Comparison of ENCODE assay signal across 8 cellular contexts in genomic region chr10:87861034-87861433, GRCh38. TPM values are rescaled to one million over a fixed set of nuclear protein-coding genes. Genes with fewer than 3 reads are reported as not detected.
DNase-seq lines count a peak whose midpoint lies in the region; ATAC-seq and TF ChIP-seq lines count a peak whose summit lies in the region.

No MANE protein-coding gene starts in this region.

- peaks cover 18% of the 10 kb centered on the region for H3K4me1 Mint-ChIP-seq in T-helper 2 cell treated with Interferon-gamma antibody and Interleukin-4, amounts not matched to agents 5 μg/mL and 100 μg/mL, for 36 hours (ENCODE audit: low read depth)
- H3K4me1 Mint-ChIP-seq in WTC11: peaks cover 24% of the 10 kb centered on the region

- H3K9ac ChIP-seq in iPS-15b (ENCODE audit: low read depth, low read length): no peak overlapping the region

- CTCF ChIA-PET in WTC11 (lab: Charles Lee): interaction anchor here (1.3 to 2.8 kb wide), 5 partner anchors 10 to 867 kb away, joined by 3 to 19 read pairs (median 7); no protein-coding TSS in a partner anchor

- H3K4me3 Mint-ChIP-seq in T-helper 2 cell treated with Interferon-gamma antibody and Interleukin-4, amounts not matched to agents 5 μg/mL and 100 μg/mL, for 36 hours: peak overlapping the region; percentile 94
- peak overlapping the region; percentile 98 for H3K4me3 Mint-ChIP-seq in WTC11

- peak overlapping the region; percentile 98 for H3K4me3 ChIP-seq in iPS-15b (ENCODE audit: low read depth, low read length)

- H3K9me3 ChIP-seq in iPS-15b (ENCODE audit: control insufficient read depth, insufficient read depth, low read length): no peaks in the 10 kb centered on the region

- H3K27ac Mint-ChIP-seq in T-helper 2 cell treated with Interferon-gamma antibody and Interleukin-4, amounts not matched to agents 5 μg/mL and 100 μg/mL, for 36 hours: no peak overlapping the region
- no peak overlapping the region; the same call in 1 of the 2 replicates for H3K27ac Mint-ChIP-seq in WTC11

- no peak for DNase-seq in T-helper 2 cell treated with Interferon-gamma antibody and Interleukin-4, amounts not matched to agents 5 μg/mL and 100 μg/mL, for 36 hours (ENCODE audit: low spot score)
- no peak for DNase-seq in T-helper 2 cell
- DNase-seq in WTC11 (ENCODE audit: low spot score): no peak
- DNase-seq in superior temporal gyrus (ENCODE audit: extremely low spot score): peak; percentile 32
- no peak for DNase-seq in stimulated activated CD8-positive, alpha-beta memory T cell treated with anti-CD3 and anti-CD28 coated beads, Interleukin-4, amount 100 ng/mL, for 48 hours

- H3K36me3 ChIP-seq in iPS-15b (ENCODE audit: control insufficient read depth, insufficient read depth, low read length): no peaks in the 10 kb centered on the region

- no peaks in the 10 kb centered on the region for H3K9me3 Mint-ChIP-seq in T-helper 2 cell treated with Interferon-gamma antibody and Interleukin-4, amounts not matched to agents 5 μg/mL and 100 μg/mL, for 36 hours
- no peaks in the 10 kb centered on the region for H3K9me3 Mint-ChIP-seq in WTC11

- peaks cover 3% of the 10 kb centered on the region for H3K27me3 Mint-ChIP-seq in T-helper 2 cell treated with Interferon-gamma antibody and Interleukin-4, amounts not matched to agents 5 μg/mL and 100 μg/mL, for 36 hours (ENCODE audit: low read depth)
- H3K27me3 Mint-ChIP-seq in WTC11 (ENCODE audit: low read depth): peaks cover 4% of the 10 kb centered on the region

- TF ChIP-seq CTCF in WTC11 (IDR thresholded peaks at IDR 0.05): no peak

- H3K4me1 ChIP-seq in iPS-15b (ENCODE audit: control insufficient read depth, insufficient read depth, low read length): peaks cover 12% of the 10 kb centered on the region

- peaks cover 6% of the 10 kb centered on the region for H3K27me3 ChIP-seq in iPS-15b (ENCODE audit: control insufficient read depth, insufficient read depth, low read length)

- peaks cover 18% of the 10 kb centered on the region for H3K36me3 Mint-ChIP-seq in T-helper 2 cell treated with Interferon-gamma antibody and Interleukin-4, amounts not matched to agents 5 μg/mL and 100 μg/mL, for 36 hours (ENCODE audit: low read depth)
- H3K36me3 Mint-ChIP-seq in WTC11: no peaks in the 10 kb centered on the region

- POLR2A ChIA-PET in WTC11 (lab: Charles Lee): interaction anchor here (1.4 to 3.0 kb wide), 4 partner anchors 35 to 526 kb away, joined by 3 to 24 read pairs (median 12); no protein-coding TSS in a partner anchor

- ATAC-seq in WTC11 (no peak), GM21737 (IDR thresholded peaks at IDR 0.05; ENCODE audit: unreplicated experiment) (no peak), HG03039 (IDR thresholded peaks at IDR 0.05; ENCODE audit: unreplicated experiment) (no peak)

TF ChIP-seq in WTC11, 78 proteins besides CTCF, POLR2A, EP300 and RAD21:
- TF ChIP-seq ELF4 (CRISPR knock-in tag; IDR thresholded peaks at IDR 0.05; ENCODE audit: low read depth): no peak

RNA-seq across cellular contexts. Expression of gene KLLN, which starts 2.3 kb away (rescaled TPM):
- 0.52 to 1.1 TPM (median 1.0 TPM) in 3 replicates for total RNA-seq in WTC11 (2021)

RNA-seq across cellular contexts. Expression of gene PTEN, which starts 2.4 kb away (rescaled TPM):
- total RNA-seq in WTC11 (2021): 44.5 to 54.2 TPM (median 45.6 TPM) in 3 replicates

RNA-seq across cellular contexts. Expression of gene ATAD1, which starts 43.0 kb away (rescaled TPM):
- total RNA-seq in WTC11 (2021): 43.7 to 46.7 TPM (median 45.5 TPM) in 3 replicates
